ENCODE assay signal across 8 cellular contexts in genomic region chr1:2642560-2643413, GRCh38. TPM values are rescaled to one million over a fixed set of nuclear protein-coding genes. Genes with fewer than 3 reads are reported as not detected.
DNase-seq lines count a peak whose midpoint lies in the region; ATAC-seq and TF ChIP-seq lines count a peak whose summit lies in the region.

No MANE protein-coding gene starts in this region.

- no peaks in the 10 kb centered on the region for H3K36me3 ChIP-seq in right lobe of liver

- peak overlapping the region; percentile 83 to 96 (median 93) for H3K4me3 ChIP-seq in right lobe of liver

- peak overlapping the region; percentile 72 to 86 (median 78) for H3K27ac ChIP-seq in right lobe of liver

- intact Hi-C loops in right lobe of liver (cut with DNase I) = loop anchor here (10.0 kb wide), 2 partner anchors 78 to 88 kb away; partner anchors contain the start of gene TNFRSF14 (in 1 of the 2)

- H3K4me1 ChIP-seq in right lobe of liver = peaks cover 0 to 7% (median 0%) of the 10 kb centered on the region in 4 donors

- peak in 13 of 14 donors; percentile 33 to 90 (median 74) for DNase-seq in C1 segment of cervical spinal cord (lab: John Stamatoyannopoulos, UW)
- DNase-seq in NCI-H69 (lab: John Stamatoyannopoulos, UW) = peak; percentile 89
- DNase-seq in activated CD4-positive, alpha-beta T cell treated with anti-CD3 and anti-CD28 coated beads, Interleukin-2, amount 50 U/mL, for 24 hours (ENCODE audit: low read depth in 1 of 2, low spot score in 1 of 2) = peak; percentile 80 to 93
- peak; percentile 93 for DNase-seq in dermis blood vessel endothelial cell
- peak; percentile 89 to 92 (median 91) for DNase-seq in right lobe of liver
- peak; percentile 94 for DNase-seq in stimulated activated CD4-positive, alpha-beta T cell treated with anti-CD3 and anti-CD28 coated beads, Interleukin-4, amount 100 ng/mL, for 1 hour

- peak; percentile 72 for TF ChIP-seq POLR2A in right lobe of liver (IDR thresholded peaks at IDR 0.05)

- WGBS in right lobe of liver (ENCODE audit: insufficient coverage, low coverage, low lambda C conversion rate, missing lambda C conversion rate) = under 1% methylated on average over 36 of the region's 84 CpGs

- H3K27me3 ChIP-seq in right lobe of liver = no peaks in the 10 kb centered on the region

- H3K9me3 ChIP-seq in right lobe of liver = peaks cover 0 to 6% (median 0%) of the 10 kb centered on the region in 4 donors

- TF ChIP-seq CTCF in right lobe of liver (IDR thresholded peaks at IDR 0.05) = no peak

- ATAC-seq in GM19351 (IDR thresholded peaks at IDR 0.05; ENCODE audit: unreplicated experiment) (peak; percentile 83), HG03520 (IDR thresholded peaks at IDR 0.05; ENCODE audit: unreplicated experiment) (peak; percentile 76), right lobe of liver (peak; percentile 81 to 96 (median 92))

RNA-seq across cellular contexts. Expression of gene MMEL1, which starts 10.0 kb away (rescaled TPM):
- total RNA-seq in dermis blood vessel endothelial cell = 2.0 and 5.4 TPM in 2 replicates
- total RNA-seq in right lobe of liver = 1 to 10 TPM in 2 of 6 experiments, not detected in 4; 1.2 to 2.0 TPM

RNA-seq across cellular contexts. Expression of gene PRXL2B, which starts 56.2 kb away (rescaled TPM):
- 63.0 and 128 TPM in 2 replicates for total RNA-seq in dermis blood vessel endothelial cell
- total RNA-seq in right lobe of liver = 10 to 100 TPM in 3 of 6 experiments, 1 to 10 TPM in 3; 5.1 to 18.6 (median 11.1) TPM

Comparison
In these comparisons a context has a peak if more than half of its experiments do, and no peak if none do; other contexts are left out.
1. Peak in every context shown above with its lines: DNase-seq, ATAC-seq, H3K4me3 ChIP-seq and H3K27ac ChIP-seq.